ENCODE assay signal across 15 cellular contexts in the genomic region with DNA sequence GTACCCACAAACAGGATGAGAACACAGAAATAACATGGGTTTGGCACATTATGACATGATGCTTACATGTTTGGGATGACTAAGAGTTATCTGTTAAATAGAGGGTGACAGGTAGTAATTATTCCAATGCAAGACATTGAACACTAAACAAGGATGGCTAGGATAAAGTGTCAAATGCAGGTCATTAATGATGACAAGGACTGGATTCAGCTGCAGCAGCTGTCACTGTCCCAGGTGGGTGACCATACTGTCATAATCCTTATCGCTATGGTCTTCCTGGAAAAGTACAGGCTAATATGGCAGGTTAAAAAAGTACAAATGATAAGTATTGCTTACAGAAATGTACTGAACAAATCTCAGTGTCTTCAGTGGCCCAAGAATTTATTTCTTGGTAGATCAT.
DNase-seq lines count a peak whose midpoint lies in the region; ATAC-seq, FAIRE-seq and TF ChIP-seq lines count a peak whose summit lies in the region.
"Had no signal": no experiment of that assay in that cellular context is flagged by ENCODE, and none has a peak within 500 bp of the region (broad histone marks: within the 10 kb centered on the region; RNA-seq: fewer than 3 reads in every experiment).

No MANE protein-coding gene starts in this region.

- TF ChIP-seq RAD21 in HepG2 (CRISPR knock-in tag; IDR thresholded peaks at IDR 0.05) = no peak

- H3K27ac ChIP-seq in gastroesophageal sphincter (peak overlapping the region in 3 of 4 donors; percentile 29 to 58 (median 51)), HepG2 (ENCODE audit: extremely low read length, insufficient read depth, low read length) (no peak overlapping the region), adrenal gland (no peak overlapping the region)
- H3K27ac ChIP-seq: A549, C4-2B had no signal

- intact Hi-C loops in HepG2 (cut with micrococcal nuclease; ENCODE audit: unreplicated experiment) (no loop called here), adrenal gland (cut with DNase I) (no loop called here)

- in situ Hi-C loops in HepG2 (cut with HindIII; ENCODE audit: extremely low pct_ligation_motif_present, low pct_unique_long_range_greater_than_20kb) = no loop called here

- BruUV-seq in HepG2 (replicated peaks; lab: Mats Ljungman, UMichigan) = no TSS peak

- H3K9me3 ChIP-seq in gastroesophageal sphincter (no peaks in the 10 kb centered on the region), HepG2 (ENCODE audit: low read length) (no peaks in the 10 kb centered on the region), adrenal gland (replicated peaks in 1 of 3) (no peaks in the 10 kb centered on the region)
- H3K9me3 ChIP-seq: A549, BE2C, Caco-2 had no signal

- H2AFZ ChIP-seq in HepG2 (ENCODE audit: low read length) = no peak overlapping the region
- H2AFZ ChIP-seq: GM23338 had no signal

- no peaks in the 10 kb centered on the region for H3K36me3 ChIP-seq in gastroesophageal sphincter
- no peaks in the 10 kb centered on the region for H3K36me3 ChIP-seq in HepG2 (replicated peaks in 1 of 2; ENCODE audit: control insufficient read depth in 1 of 2, insufficient read depth in 2 of 2, low read length in 2 of 2)
- no peaks in the 10 kb centered on the region for H3K36me3 ChIP-seq in adrenal gland (replicated peaks in 1 of 2)
- H3K36me3 ChIP-seq: BE2C had no signal

- H4K20me1 ChIP-seq in HepG2 (ENCODE audit: insufficient read depth, low read length) = no peaks in the 10 kb centered on the region

- no peaks in the 10 kb centered on the region for H3K79me2 ChIP-seq in HepG2 (ENCODE audit: insufficient read depth, low read length)

- no peak for TF ChIP-seq CTCF in gastroesophageal sphincter (IDR thresholded peaks at IDR 0.05)
- no peak for TF ChIP-seq CTCF in HepG2 (CRISPR knock-in tag; IDR thresholded peaks at IDR 0.05)
- no peak for TF ChIP-seq CTCF in adrenal gland (IDR thresholded peaks at IDR 0.05)

- WGBS in gastroesophageal sphincter (ENCODE audit: low coverage in 1 of 2), 2 donors = 100% methylated on average over 1 of the region's 1 CpG
- 96% methylated on average over 1 of the region's 1 CpG for WGBS in HepG2 (ENCODE audit: low lambda C conversion rate)
- 93 to 97% (median 97%) methylated on average over 1 of the region's 1 CpG for WGBS in adrenal gland, 4 donors

- TF ChIP-seq POLR2A in gastroesophageal sphincter (IDR thresholded peaks at IDR 0.05) (no peak), HepG2 (IDR thresholded peaks at IDR 0.05; ENCODE audit: insufficient read depth in 1 of 2, low read depth in 2 of 2, low read length in 2 of 2) (no peak), adrenal gland (IDR thresholded peaks at IDR 0.05) (no peak)

- no peak for ATAC-seq in gastroesophageal sphincter
- ATAC-seq in HepG2 = no peak
- ATAC-seq: A549, GM23338 had no signal

- POLR2A ChIA-PET in HepG2 (lab: Yijun Ruan, JAX) = no interaction called here

- no peak overlapping the region for H3K4me3 ChIP-seq in gastroesophageal sphincter
- H3K4me3 ChIP-seq in HepG2 (replicated peaks in 1 of 3; ENCODE audit: insufficient read depth in 1 of 3, low read depth in 2 of 3, low read length in 3 of 3) = no peak overlapping the region
- no peak overlapping the region for H3K4me3 ChIP-seq in adrenal gland
- H3K4me3 ChIP-seq: A549, GM23338 had no signal

- peaks cover 0 to 57% (median 17%) of the 10 kb centered on the region in 3 donors for H3K4me1 ChIP-seq in gastroesophageal sphincter
- H3K4me1 ChIP-seq in HepG2 (ENCODE audit: insufficient read depth, low read length) = no peaks in the 10 kb centered on the region
- H3K4me1 ChIP-seq in adrenal gland (replicated peaks in 1 of 2) = peaks cover 0 to 7% of the 10 kb centered on the region in 2 donors
- H3K4me1 ChIP-seq: A549, BE2C, Caco-2 had no signal

- TF ChIP-seq EP300 in gastroesophageal sphincter (IDR thresholded peaks at IDR 0.05) (no peak), HepG2 (IDR thresholded peaks at IDR 0.05; ENCODE audit: low read depth in 2 of 2, low read length in 2 of 2) (no peak), HepG2 (CRISPR knock-in tag; IDR thresholded peaks at IDR 0.05; ENCODE audit: borderline replicate concordance) (no peak)

- CTCF ChIA-PET in HepG2 (lab: Yijun Ruan, JAX; ENCODE audit: low intra/inter-chr PET ratio, low total read pairs) = no interaction called here

- no peak overlapping the region for H3K4me2 ChIP-seq in HepG2 (ENCODE audit: low read depth, low read length)
- H3K4me2 ChIP-seq: A549, GM23338 had no signal

- H3K27me3 ChIP-seq in gastroesophageal sphincter (no peaks in the 10 kb centered on the region), HepG2 (ENCODE audit: control insufficient read depth in 1 of 2, insufficient read depth in 2 of 2, low read length in 2 of 2) (no peaks in the 10 kb centered on the region), adrenal gland (no peaks in the 10 kb centered on the region)
- H3K27me3 ChIP-seq: BE2C had no signal

- no peak overlapping the region for H3K9ac ChIP-seq in HepG2 (ENCODE audit: insufficient read depth, low read depth, low read length)

- DNase-seq in COR-L47 (lab: John Stamatoyannopoulos, UW) (peak; percentile 18), NCI-H1417 treated with DMSO at 0.1 percent for 48 hours (lab: John Stamatoyannopoulos, UW) (peak; percentile 2), SK-N-DZ (ENCODE audit: low spot score) (peak; percentile 66), HepG2 (ENCODE audit: low spot score) (no peak), adrenal gland (no peak), nucleus accumbens (lab: John Stamatoyannopoulos, UW) (no peak)
- DNase-seq: BE2C; Caco-2; CD4-positive, alpha-beta memory T cell; GF-D8; H9 had no signal

- FAIRE-seq in HepG2 (lab: Jason Lieb, UNC) = no peak
- FAIRE-seq: A549 had no signal

TF ChIP-seq in HepG2, 621 proteins besides CTCF, POLR2A, EP300 and RAD21:
- no peak for TF ChIP-seq PHF5A (CRISPR knock-in tag; IDR thresholded peaks at IDR 0.05; ENCODE audit: low read depth, unreplicated experiment)
- TF ChIP-seq KDM1A (CRISPR knock-in tag; IDR thresholded peaks at IDR 0.05) = no peak

Comparison
In these comparisons a context has a peak if more than half of its experiments do, and no peak if none do; other contexts are left out.
1. DNase-seq: peak in COR-L47 (single experiment), NCI-H1417 treated with DMSO at 0.1 percent for 48 hours (single experiment) and SK-N-DZ (single experiment); none in HepG2 (single experiment), adrenal gland (0 of 7) and nucleus accumbens (0 of 56).
2. H3K27ac ChIP-seq: peak in gastroesophageal sphincter (3 of 4); none in HepG2 (single experiment) and adrenal gland (0 of 5).